In genomic region chr1:191592111-191592510, GRCh38 we compare ENCODE assay signal across 21 cellular contexts.
"Had no signal": no experiment of that assay in that cellular context is flagged by ENCODE, and none has a peak within 500 bp of the region (broad histone marks: within the 10 kb centered on the region; RNA-seq: fewer than 3 reads in every experiment).

No MANE protein-coding gene starts in this region.

- H3K27me3 ChIP-seq: ascending aorta, breast epithelium, heart left ventricle, right lobe of liver, suprapubic skin had no signal

- H3K36me3 ChIP-seq: ascending aorta, breast epithelium, heart left ventricle, right lobe of liver, suprapubic skin had no signal

- H3K27ac Mint-ChIP-seq: activated naive CD4-positive, alpha-beta T cell treated with anti-CD3 and anti-CD28 coated beads for 36 hours; activated T-helper 17 cell treated with anti-CD3 and anti-CD28 coated beads, Interleukin-2, amount 50 U/mL, for 72 hours; dendritic cell treated with granulocyte-macrophage colony-stimulating factor and Interleukin-4, amounts not matched to agents 40 ng/mL and 50 ng/mL, for 4 days; effector memory CD8-positive, alpha-beta T cell; stimulated activated naive CD8-positive, alpha-beta T cell treated with anti-CD3 and anti-CD28 coated beads, Interleukin-15, Interleukin-2, amounts not matched to agents 100 ng/mL and 50 ng/mL, for 24 hours; type B pancreatic cell had no signal

- H3K4me1 Mint-ChIP-seq: activated T-helper 17 cell treated with anti-CD3 and anti-CD28 coated beads, Interleukin-2, amount 50 U/mL, for 72 hours had no signal

- H3K4me1 ChIP-seq: ascending aorta, breast epithelium, heart left ventricle, psoas muscle, right lobe of liver, suprapubic skin had no signal

- H3K4me3 Mint-ChIP-seq: activated naive CD4-positive, alpha-beta T cell treated with anti-CD3 and anti-CD28 coated beads for 36 hours; activated T-helper 17 cell treated with anti-CD3 and anti-CD28 coated beads, Interleukin-2, amount 50 U/mL, for 72 hours; dendritic cell treated with granulocyte-macrophage colony-stimulating factor and Interleukin-4, amounts not matched to agents 40 ng/mL and 50 ng/mL, for 4 days; effector memory CD8-positive, alpha-beta T cell; neural crest cell; stimulated activated naive CD8-positive, alpha-beta T cell treated with anti-CD3 and anti-CD28 coated beads, Interleukin-15, Interleukin-2, amounts not matched to agents 100 ng/mL and 50 ng/mL, for 24 hours; type B pancreatic cell had no signal

- H3K4me3 ChIP-seq: ascending aorta, breast epithelium, heart left ventricle, psoas muscle, right lobe of liver, smooth muscle cell, suprapubic skin had no signal

- H3K4me2 ChIP-seq: smooth muscle cell had no signal

- H3K9me3 Mint-ChIP-seq: neural crest cell; stimulated activated naive CD8-positive, alpha-beta T cell treated with anti-CD3 and anti-CD28 coated beads, Interleukin-15, Interleukin-2, amounts not matched to agents 100 ng/mL and 50 ng/mL, for 24 hours; type B pancreatic cell had no signal

- H3K36me3 Mint-ChIP-seq: type B pancreatic cell had no signal

- H3K27me3 Mint-ChIP-seq: activated T-helper 17 cell treated with anti-CD3 and anti-CD28 coated beads, Interleukin-2, amount 50 U/mL, for 72 hours; dendritic cell treated with granulocyte-macrophage colony-stimulating factor and Interleukin-4, amounts not matched to agents 40 ng/mL and 50 ng/mL, for 4 days; effector memory CD8-positive, alpha-beta T cell; stimulated activated naive CD8-positive, alpha-beta T cell treated with anti-CD3 and anti-CD28 coated beads, Interleukin-15, Interleukin-2, amounts not matched to agents 100 ng/mL and 50 ng/mL, for 24 hours; type B pancreatic cell had no signal

- DNase-seq: activated CD4-positive, alpha-beta T cell treated with anti-CD3 and anti-CD28 coated beads for 1 hour; activated CD4-positive, alpha-beta T cell treated with anti-CD3 and anti-CD28 coated beads, Interleukin-2, amount 50 U/mL, for 48 hours; activated naive CD4-positive, alpha-beta T cell treated with anti-CD3 and anti-CD28 coated beads for 36 hours; effector memory CD8-positive, alpha-beta T cell; heart left ventricle; left colon; midbrain; psoas muscle; right lobe of liver; stimulated activated CD4-positive, alpha-beta T cell treated with anti-CD3 and anti-CD28 coated beads, Interleukin-4, amount 100 ng/mL, for 4 hours; T-helper 9 cell had no signal

- ATAC-seq: activated T-helper 17 cell treated with anti-CD3 and anti-CD28 coated beads, Interleukin-2, amount 50 U/mL, for 72 hours; effector memory CD8-positive, alpha-beta T cell; heart left ventricle; left colon; psoas muscle; right lobe of liver had no signal

- H3K27ac ChIP-seq: ascending aorta, breast epithelium, epithelial cell of prostate, heart left ventricle, psoas muscle, right lobe of liver, suprapubic skin had no signal

- H3K9me3 ChIP-seq: ascending aorta, breast epithelium, heart left ventricle, psoas muscle, right lobe of liver, suprapubic skin had no signal
